In genomic region chr19:41545547-41545946, GRCh38 we compare ENCODE assay signal across 11 cellular contexts. TPM values are rescaled to one million over a fixed set of nuclear protein-coding genes. Genes with fewer than 3 reads are reported as not detected.
DNase-seq lines count a peak whose midpoint lies in the region; ATAC-seq and TF ChIP-seq lines count a peak whose summit lies in the region.
"Had no signal": no experiment of that assay in that cellular context is flagged by ENCODE, and none has a peak within 500 bp of the region (broad histone marks: within the 10 kb centered on the region; RNA-seq: fewer than 3 reads in every experiment).

No MANE protein-coding gene starts in this region.

- CTCF ChIA-PET in activated CD4-positive, alpha-beta T cell treated with anti-CD3 and anti-CD28 coated beads, Interleukin-2, amount 10 ng/mL, durations not matched to agents 7 days and 5 days (lab: Charles Lee), result interaction anchor here (1.1 to 2.2 kb wide), 4 partner anchors 9 to 18 kb away, joined by 3 to 9 read pairs (median 6); no protein-coding TSS in a partner anchor

- no peak for ATAC-seq in GM21576 (IDR thresholded peaks at IDR 0.05; ENCODE audit: unreplicated experiment)
- ATAC-seq in HG02938 (IDR thresholded peaks at IDR 0.05; ENCODE audit: unreplicated experiment), result no peak

- peak overlapping the region; percentile 90 for H3K27ac Mint-ChIP-seq in activated CD4-positive, alpha-beta T cell treated with anti-CD3 and anti-CD28 coated beads, Interleukin-2, amount 10 ng/mL, durations not matched to agents 7 days and 5 days

- WGBS in adrenal gland, 4 donors, result 39 to 55% (median 49%) methylated on average over 6 of the region's 6 CpGs
- WGBS in spleen, 5 donors, result 10 to 21% (median 13%) methylated on average over 6 of the region's 6 CpGs

- no peaks in the 10 kb centered on the region for H3K27me3 Mint-ChIP-seq in activated CD4-positive, alpha-beta T cell treated with anti-CD3 and anti-CD28 coated beads, Interleukin-2, amount 10 ng/mL, durations not matched to agents 7 days and 5 days

- no peak for TF ChIP-seq CTCF in adrenal gland (IDR thresholded peaks at IDR 0.05)
- TF ChIP-seq CTCF in spleen (IDR thresholded peaks at IDR 0.05 in 8 of 11, conservative IDR thresholded peaks at IDR 0.05 in 3 of 11), result no peak

- H3K36me3 Mint-ChIP-seq in activated CD4-positive, alpha-beta T cell treated with anti-CD3 and anti-CD28 coated beads, Interleukin-2, amount 10 ng/mL, durations not matched to agents 7 days and 5 days (ENCODE audit: low read depth), result peaks cover 12% of the 10 kb centered on the region

- intact Hi-C loops in adrenal gland (cut with DNase I) (no loop called here), spleen (cut with DNase I; ENCODE audit: low total_unique reads) (no loop called here)

- H3K27ac ChIP-seq in adrenal gland, result peak overlapping the region in 3 of 5 donors; percentile 24 to 82 (median 40)
- H3K27ac ChIP-seq in spleen, result peak overlapping the region; percentile 53 to 91 (median 86)
- H3K27ac ChIP-seq: A549 had no signal

- no peak overlapping the region for H3K4me3 ChIP-seq in adrenal gland
- peak overlapping the region in 3 of 8 donors; percentile 19 to 60 (median 28) for H3K4me3 ChIP-seq in spleen
- H3K4me3 ChIP-seq: A549 had no signal

- TF ChIP-seq POLR2A in adrenal gland (IDR thresholded peaks at IDR 0.05) (no peak), spleen (IDR thresholded peaks at IDR 0.05) (no peak)

- peaks cover 65% of the 10 kb centered on the region for H3K4me1 Mint-ChIP-seq in activated CD4-positive, alpha-beta T cell treated with anti-CD3 and anti-CD28 coated beads, Interleukin-2, amount 10 ng/mL, durations not matched to agents 7 days and 5 days

- H3K9me3 ChIP-seq in adrenal gland (replicated peaks in 1 of 3) (no peaks in the 10 kb centered on the region), spleen (no peaks in the 10 kb centered on the region)
- H3K9me3 ChIP-seq: A549 had no signal

- H3K4me3 Mint-ChIP-seq in activated CD4-positive, alpha-beta T cell treated with anti-CD3 and anti-CD28 coated beads, Interleukin-2, amount 10 ng/mL, durations not matched to agents 7 days and 5 days, result peak overlapping the region; percentile 74

- peaks cover 18% of the 10 kb centered on the region for H3K27me3 ChIP-seq in adrenal gland
- no peaks in the 10 kb centered on the region for H3K27me3 ChIP-seq in spleen (replicated peaks in 1 of 7)

- no peaks in the 10 kb centered on the region for H3K9me3 Mint-ChIP-seq in activated CD4-positive, alpha-beta T cell treated with anti-CD3 and anti-CD28 coated beads, Interleukin-2, amount 10 ng/mL, durations not matched to agents 7 days and 5 days

- no peaks in the 10 kb centered on the region for H3K4me1 ChIP-seq in adrenal gland (replicated peaks in 1 of 2)
- peaks cover 38 to 92% (median 72%) of the 10 kb centered on the region in 6 donors for H3K4me1 ChIP-seq in spleen
- H3K4me1 ChIP-seq: A549 had no signal

- H3K36me3 ChIP-seq in adrenal gland (replicated peaks in 1 of 2) (no peaks in the 10 kb centered on the region), spleen (no peaks in the 10 kb centered on the region)

- POLR2A ChIA-PET in activated CD4-positive, alpha-beta T cell treated with anti-CD3 and anti-CD28 coated beads, Interleukin-2, amount 10 ng/mL, durations not matched to agents 7 days and 5 days (lab: Charles Lee), result interaction anchor here (0.8 kb wide), 1 partner anchor 18 kb away, joined by 5 read pairs; no protein-coding TSS in a partner anchor

- no peak for DNase-seq in activated CD4-positive, alpha-beta T cell treated with anti-CD3 and anti-CD28 coated beads, Interleukin-2, amount 10 ng/mL, durations not matched to agents 7 days and 5 days
- no peak for DNase-seq in activated CD4-positive, alpha-beta T cell treated with anti-CD3 and anti-CD28 coated beads for 1 hour
- DNase-seq in NOMO-1 treated with DMSO at 0.1 percent for 48 hours (lab: John Stamatoyannopoulos, UW; ENCODE audit: unreplicated experiment) (peak; percentile 68), adrenal gland (no peak), spleen (no peak), SK-N-DZ (ENCODE audit: low spot score) (no peak)
- DNase-seq: NCI-H510A treated with DMSO at 0.1 percent for 48 hours had no signal

RNA-seq across cellular contexts. Expression of gene CEACAM21, which starts 30.4 kb away (rescaled TPM):
- 10 to 100 TPM; 72.0 to 78.3 TPM for total RNA-seq in activated CD4-positive, alpha-beta T cell treated with anti-CD3 and anti-CD28 coated beads, Interleukin-2, amount 10 ng/mL, durations not matched to agents 7 days and 5 days
- total RNA-seq in adrenal gland (1 to 10 TPM in 7 of 8 donors, not detected in 1; 1.2 to 4.7 (median 2.9) TPM), spleen (10 to 100 TPM; 12.1 to 22.9 (median 20.0) TPM)
- polyA plus RNA-seq in adrenal gland (1 to 10 TPM; 1.2 to 1.7 (median 1.5) TPM), spleen (10 to 100 TPM; 10.3 to 21.0 (median 17.4) TPM)
- not detected in 2 replicates for polyA plus RNA-seq in SK-N-DZ (2014; cell fraction: cytosol; rRNA removed)
- not detected in 2 replicates for polyA plus RNA-seq in SK-N-DZ (2014; cell fraction: nucleus; rRNA removed)
- polyA plus RNA-seq: A549, keratinocyte had no signal
